Comparison of ENCODE assay signal across 2 cellular contexts in genomic region chr4:87839309-87839946, GRCh38.
TF ChIP-seq lines count a peak whose summit lies in the region.

No MANE protein-coding gene starts in this region.

TF ChIP-seq in HEK293T, 16 proteins besides CTCF, POLR2A, EP300 and RAD21:
- TF ChIP-seq, protein P1, sequence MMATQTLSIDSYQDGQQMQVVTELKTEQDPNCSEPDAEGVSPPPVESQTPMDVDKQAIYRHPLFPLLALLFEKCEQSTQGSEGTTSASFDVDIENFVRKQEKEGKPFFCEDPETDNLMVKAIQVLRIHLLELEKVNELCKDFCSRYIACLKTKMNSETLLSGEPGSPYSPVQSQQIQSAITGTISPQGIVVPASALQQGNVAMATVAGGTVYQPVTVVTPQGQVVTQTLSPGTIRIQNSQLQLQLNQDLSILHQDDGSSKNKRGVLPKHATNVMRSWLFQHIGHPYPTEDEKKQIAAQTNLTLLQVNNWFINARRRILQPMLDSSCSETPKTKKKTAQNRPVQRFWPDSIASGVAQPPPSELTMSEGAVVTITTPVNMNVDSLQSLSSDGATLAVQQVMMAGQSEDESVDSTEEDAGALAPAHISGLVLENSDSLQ (IDR thresholded peaks at IDR 0.05): peak; percentile 51
- no peak for TF ChIP-seq SP1 (IDR thresholded peaks at IDR 0.05)

TF ChIP-seq in H1, 55 proteins besides CTCF, POLR2A, EP300 and RAD21:
- TF ChIP-seq TAF1 (IDR thresholded peaks at IDR 0.05; ENCODE audit: low read depth, low read length) (no peak), RBBP5 (IDR thresholded peaks at IDR 0.05; ENCODE audit: borderline replicate concordance, low read depth, low read length) (no peak), RNF2 (IDR thresholded peaks at IDR 0.05; ENCODE audit: borderline replicate concordance, low read depth, low read length, missing control alignments, poor library complexity, severe bottlenecking) (no peak), BACH1 (IDR thresholded peaks at IDR 0.05; ENCODE audit: low read length) (no peak), KDM5A (IDR thresholded peaks at IDR 0.05; ENCODE audit: low read length) (no peak), PHF8 (conservative IDR thresholded peaks at IDR 0.05; ENCODE audit: low read depth, low read length) (no peak), SRF (IDR thresholded peaks at IDR 0.05; ENCODE audit: low read depth, low read length) (no peak), EGR1 (IDR thresholded peaks at IDR 0.05; ENCODE audit: borderline replicate concordance, low read depth, low read length) (no peak), POLR2AphosphoS5 (IDR thresholded peaks at IDR 0.05; ENCODE audit: low read depth, low read length) (no peak), NRF1 (IDR thresholded peaks at IDR 0.05; ENCODE audit: low read depth, low read length) (no peak), CBX8 (IDR thresholded peaks at IDR 0.05; ENCODE audit: borderline replicate concordance, low read depth, low read length) (no peak), BRCA1 (IDR thresholded peaks at IDR 0.05; ENCODE audit: low read depth, low read length) (no peak), GABPA (IDR thresholded peaks at IDR 0.05; ENCODE audit: borderline replicate concordance, insufficient read depth, low read length) (no peak), YY1 (IDR thresholded peaks at IDR 0.05; ENCODE audit: low read depth, low read length) (no peak), CEBPB (IDR thresholded peaks at IDR 0.05; ENCODE audit: low read depth, low read length) (no peak), HDAC6 (IDR thresholded peaks at IDR 0.05; ENCODE audit: low read depth, low read length) (no peak)
- TF ChIP-seq, protein P2, sequence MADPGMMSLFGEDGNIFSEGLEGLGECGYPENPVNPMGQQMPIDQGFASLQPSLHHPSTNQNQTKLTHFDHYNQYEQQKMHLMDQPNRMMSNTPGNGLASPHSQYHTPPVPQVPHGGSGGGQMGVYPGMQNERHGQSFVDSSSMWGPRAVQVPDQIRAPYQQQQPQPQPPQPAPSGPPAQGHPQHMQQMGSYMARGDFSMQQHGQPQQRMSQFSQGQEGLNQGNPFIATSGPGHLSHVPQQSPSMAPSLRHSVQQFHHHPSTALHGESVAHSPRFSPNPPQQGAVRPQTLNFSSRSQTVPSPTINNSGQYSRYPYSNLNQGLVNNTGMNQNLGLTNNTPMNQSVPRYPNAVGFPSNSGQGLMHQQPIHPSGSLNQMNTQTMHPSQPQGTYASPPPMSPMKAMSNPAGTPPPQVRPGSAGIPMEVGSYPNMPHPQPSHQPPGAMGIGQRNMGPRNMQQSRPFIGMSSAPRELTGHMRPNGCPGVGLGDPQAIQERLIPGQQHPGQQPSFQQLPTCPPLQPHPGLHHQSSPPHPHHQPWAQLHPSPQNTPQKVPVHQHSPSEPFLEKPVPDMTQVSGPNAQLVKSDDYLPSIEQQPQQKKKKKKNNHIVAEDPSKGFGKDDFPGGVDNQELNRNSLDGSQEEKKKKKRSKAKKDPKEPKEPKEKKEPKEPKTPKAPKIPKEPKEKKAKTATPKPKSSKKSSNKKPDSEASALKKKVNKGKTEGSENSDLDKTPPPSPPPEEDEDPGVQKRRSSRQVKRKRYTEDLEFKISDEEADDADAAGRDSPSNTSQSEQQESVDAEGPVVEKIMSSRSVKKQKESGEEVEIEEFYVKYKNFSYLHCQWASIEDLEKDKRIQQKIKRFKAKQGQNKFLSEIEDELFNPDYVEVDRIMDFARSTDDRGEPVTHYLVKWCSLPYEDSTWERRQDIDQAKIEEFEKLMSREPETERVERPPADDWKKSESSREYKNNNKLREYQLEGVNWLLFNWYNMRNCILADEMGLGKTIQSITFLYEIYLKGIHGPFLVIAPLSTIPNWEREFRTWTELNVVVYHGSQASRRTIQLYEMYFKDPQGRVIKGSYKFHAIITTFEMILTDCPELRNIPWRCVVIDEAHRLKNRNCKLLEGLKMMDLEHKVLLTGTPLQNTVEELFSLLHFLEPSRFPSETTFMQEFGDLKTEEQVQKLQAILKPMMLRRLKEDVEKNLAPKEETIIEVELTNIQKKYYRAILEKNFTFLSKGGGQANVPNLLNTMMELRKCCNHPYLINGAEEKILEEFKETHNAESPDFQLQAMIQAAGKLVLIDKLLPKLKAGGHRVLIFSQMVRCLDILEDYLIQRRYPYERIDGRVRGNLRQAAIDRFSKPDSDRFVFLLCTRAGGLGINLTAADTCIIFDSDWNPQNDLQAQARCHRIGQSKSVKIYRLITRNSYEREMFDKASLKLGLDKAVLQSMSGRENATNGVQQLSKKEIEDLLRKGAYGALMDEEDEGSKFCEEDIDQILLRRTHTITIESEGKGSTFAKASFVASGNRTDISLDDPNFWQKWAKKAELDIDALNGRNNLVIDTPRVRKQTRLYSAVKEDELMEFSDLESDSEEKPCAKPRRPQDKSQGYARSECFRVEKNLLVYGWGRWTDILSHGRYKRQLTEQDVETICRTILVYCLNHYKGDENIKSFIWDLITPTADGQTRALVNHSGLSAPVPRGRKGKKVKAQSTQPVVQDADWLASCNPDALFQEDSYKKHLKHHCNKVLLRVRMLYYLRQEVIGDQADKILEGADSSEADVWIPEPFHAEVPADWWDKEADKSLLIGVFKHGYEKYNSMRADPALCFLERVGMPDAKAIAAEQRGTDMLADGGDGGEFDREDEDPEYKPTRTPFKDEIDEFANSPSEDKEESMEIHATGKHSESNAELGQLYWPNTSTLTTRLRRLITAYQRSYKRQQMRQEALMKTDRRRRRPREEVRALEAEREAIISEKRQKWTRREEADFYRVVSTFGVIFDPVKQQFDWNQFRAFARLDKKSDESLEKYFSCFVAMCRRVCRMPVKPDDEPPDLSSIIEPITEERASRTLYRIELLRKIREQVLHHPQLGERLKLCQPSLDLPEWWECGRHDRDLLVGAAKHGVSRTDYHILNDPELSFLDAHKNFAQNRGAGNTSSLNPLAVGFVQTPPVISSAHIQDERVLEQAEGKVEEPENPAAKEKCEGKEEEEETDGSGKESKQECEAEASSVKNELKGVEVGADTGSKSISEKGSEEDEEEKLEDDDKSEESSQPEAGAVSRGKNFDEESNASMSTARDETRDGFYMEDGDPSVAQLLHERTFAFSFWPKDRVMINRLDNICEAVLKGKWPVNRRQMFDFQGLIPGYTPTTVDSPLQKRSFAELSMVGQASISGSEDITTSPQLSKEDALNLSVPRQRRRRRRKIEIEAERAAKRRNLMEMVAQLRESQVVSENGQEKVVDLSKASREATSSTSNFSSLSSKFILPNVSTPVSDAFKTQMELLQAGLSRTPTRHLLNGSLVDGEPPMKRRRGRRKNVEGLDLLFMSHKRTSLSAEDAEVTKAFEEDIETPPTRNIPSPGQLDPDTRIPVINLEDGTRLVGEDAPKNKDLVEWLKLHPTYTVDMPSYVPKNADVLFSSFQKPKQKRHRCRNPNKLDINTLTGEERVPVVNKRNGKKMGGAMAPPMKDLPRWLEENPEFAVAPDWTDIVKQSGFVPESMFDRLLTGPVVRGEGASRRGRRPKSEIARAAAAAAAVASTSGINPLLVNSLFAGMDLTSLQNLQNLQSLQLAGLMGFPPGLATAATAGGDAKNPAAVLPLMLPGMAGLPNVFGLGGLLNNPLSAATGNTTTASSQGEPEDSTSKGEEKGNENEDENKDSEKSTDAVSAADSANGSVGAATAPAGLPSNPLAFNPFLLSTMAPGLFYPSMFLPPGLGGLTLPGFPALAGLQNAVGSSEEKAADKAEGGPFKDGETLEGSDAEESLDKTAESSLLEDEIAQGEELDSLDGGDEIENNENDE (IDR thresholded peaks at IDR 0.05; ENCODE audit: insufficient replicate concordance, low read length): no peak
